In genomic region chr6:99814230-99814928, GRCh38 we compare ENCODE assay signal across 7 cellular contexts.
"Had no signal": no experiment of that assay in that cellular context is flagged by ENCODE, and none has a peak within 500 bp of the region (broad histone marks: within the 10 kb centered on the region; RNA-seq: fewer than 3 reads in every experiment).

No MANE protein-coding gene starts in this region.

- H3K4me3 ChIP-seq: GM23248, HAP-1 had no signal

- H3K4me1 ChIP-seq: HAP-1 had no signal

- DNase-seq: GM23248, GOT3, H7, HFFc6 had no signal

- H3K27ac ChIP-seq: GM23248, HL-60 had no signal

- ATAC-seq: HCT116 had no signal

- H3K9ac ChIP-seq: GM23248 had no signal

- H2AFZ ChIP-seq: GM23248 had no signal

- H3K36me3 ChIP-seq: HAP-1 had no signal
